In the genomic region with DNA sequence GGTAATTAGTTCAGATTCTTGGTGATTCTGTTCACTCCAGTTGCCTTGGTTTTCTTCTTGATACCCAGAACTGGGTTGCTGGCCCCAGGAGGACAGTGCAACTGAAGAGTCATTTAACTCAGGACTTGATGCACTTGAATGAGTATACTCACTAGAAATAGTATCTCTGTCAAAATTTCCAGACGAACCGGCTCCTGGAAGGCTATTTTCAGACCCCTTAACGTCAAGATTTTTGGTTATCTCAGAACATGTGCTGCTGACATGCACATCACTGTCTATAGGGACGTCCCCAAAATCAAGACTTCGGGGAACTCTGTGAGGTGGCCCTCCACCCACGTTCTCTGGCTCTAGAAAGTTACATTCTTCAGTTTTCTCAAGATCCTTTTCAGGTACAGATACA, we compare ENCODE assay signal across 19 cellular contexts. TPM values are rescaled to one million over a fixed set of nuclear protein-coding genes. Genes with fewer than 3 reads are reported as not detected.
DNase-seq lines count a peak whose midpoint lies in the region; ATAC-seq and TF ChIP-seq lines count a peak whose summit lies in the region.
"Had no signal": no experiment of that assay in that cellular context is flagged by ENCODE, and none has a peak within 500 bp of the region (broad histone marks: within the 10 kb centered on the region; RNA-seq: fewer than 3 reads in every experiment).

No MANE protein-coding gene starts in this region.

- H3K4me1 Mint-ChIP-seq in Caco-2 (ENCODE audit: low read depth, unreplicated experiment): no peaks in the 10 kb centered on the region
- peaks cover 7% of the 10 kb centered on the region for H3K4me1 Mint-ChIP-seq in activated T-helper 2 cell treated with anti-CD3 and anti-CD28 coated beads, Interferon-gamma antibody, Interleukin-2, Interleukin-4, amounts not matched to agents 10 μg/mL and 5 μg/mL and 100 μg/mL, durations not matched to agents 14 hours and 24 hours and 36 hours (ENCODE audit: low read depth)

- POLR2A ChIA-PET in Caco-2 (lab: Charles Lee): no interaction called here

- H3K4me3 ChIP-seq in GM06990 (replicated peaks; ENCODE audit: low read depth, low read length): no peak overlapping the region
- no peak overlapping the region for H3K4me3 ChIP-seq in H7 (ENCODE audit: insufficient read depth, low read depth, low read length)
- no peak overlapping the region for H3K4me3 ChIP-seq in Caco-2 (ENCODE audit: low read depth, low read length)
- H3K4me3 ChIP-seq: left ventricle myocardium inferior had no signal

- H3K9me3 ChIP-seq in Caco-2: no peaks in the 10 kb centered on the region
- H3K9me3 ChIP-seq: left ventricle myocardium inferior, neutrophil had no signal

- intact Hi-C loops in Caco-2 (cut with micrococcal nuclease; ENCODE audit: unreplicated experiment): no loop called here
- intact Hi-C loops in activated T-helper 2 cell treated with anti-CD3 and anti-CD28 coated beads, Interferon-gamma antibody, Interleukin-2, Interleukin-4, amounts not matched to agents 10 μg/mL and 5 μg/mL and 100 μg/mL, durations not matched to agents 14 hours and 24 hours and 36 hours (cut with micrococcal nuclease): no loop called here

- H3K36me3 Mint-ChIP-seq in Caco-2 (ENCODE audit: insufficient read depth, unreplicated experiment): no peaks in the 10 kb centered on the region
- H3K36me3 Mint-ChIP-seq in activated T-helper 2 cell treated with anti-CD3 and anti-CD28 coated beads, Interferon-gamma antibody, Interleukin-2, Interleukin-4, amounts not matched to agents 10 μg/mL and 5 μg/mL and 100 μg/mL, durations not matched to agents 14 hours and 24 hours and 36 hours (ENCODE audit: low read depth): no peaks in the 10 kb centered on the region
- H3K36me3 Mint-ChIP-seq: CD8-positive, alpha-beta memory T cell had no signal

- TF ChIP-seq CTCF in GM06990 (IDR thresholded peaks at IDR 0.05; ENCODE audit: insufficient read depth, low read length, poor library complexity, severe bottlenecking) (no peak), Caco-2 (IDR thresholded peaks at IDR 0.05; ENCODE audit: insufficient read depth in 1 of 2, low read depth in 1 of 2, low read length in 1 of 2, severe bottlenecking in 1 of 2, unreplicated experiment in 1 of 2) (no peak)

- no peaks in the 10 kb centered on the region for H3K36me3 ChIP-seq in GM06990 (ENCODE audit: control insufficient read depth, insufficient read depth, low read length)
- H3K36me3 ChIP-seq in H7 (replicated peaks; ENCODE audit: control insufficient read depth, insufficient read depth, low read length): no peaks in the 10 kb centered on the region; the same call in 1 of the 2 replicates
- no peaks in the 10 kb centered on the region for H3K36me3 ChIP-seq in Caco-2 (ENCODE audit: control insufficient read depth, insufficient read depth, low read length)
- H3K36me3 ChIP-seq: left ventricle myocardium inferior, neutrophil had no signal

- peak; percentile 15 for DNase-seq in GM06990 (ENCODE audit: extremely low read depth, insufficient read length)
- no peak for DNase-seq in H7
- no peak for DNase-seq in Caco-2
- no peak for DNase-seq in activated T-helper 2 cell treated with anti-CD3 and anti-CD28 coated beads, Interferon-gamma antibody, Interleukin-2, Interleukin-4, amounts not matched to agents 10 μg/mL and 5 μg/mL and 100 μg/mL, durations not matched to agents 14 hours and 24 hours and 36 hours (ENCODE audit: low spot score)
- no peak for DNase-seq in NCI-H2107 treated with DMSO at 0.1 percent for 48 hours (lab: John Stamatoyannopoulos, UW; ENCODE audit: unreplicated experiment)
- DNase-seq: activated CD8-positive, alpha-beta memory T cell treated with anti-CD3 and anti-CD28 coated beads for 24 hours; CD8-positive, alpha-beta memory T cell; left ventricle myocardium inferior; NCI-H1930; NCI-H524 treated with DMSO at 0.1 percent for 48 hours; SHP77 had no signal

- no TSS peak for BruUV-seq in Caco-2 (replicated peaks; lab: Mats Ljungman, UMichigan)

- CTCF ChIA-PET in Caco-2 (lab: Charles Lee): no interaction called here

- H3K4me3 Mint-ChIP-seq in Caco-2 (ENCODE audit: unreplicated experiment): no peak overlapping the region
- no peak overlapping the region for H3K4me3 Mint-ChIP-seq in activated T-helper 2 cell treated with anti-CD3 and anti-CD28 coated beads, Interferon-gamma antibody, Interleukin-2, Interleukin-4, amounts not matched to agents 10 μg/mL and 5 μg/mL and 100 μg/mL, durations not matched to agents 14 hours and 24 hours and 36 hours (ENCODE audit: low read depth)
- H3K4me3 Mint-ChIP-seq: CD8-positive, alpha-beta memory T cell had no signal

- no peaks in the 10 kb centered on the region for H3K4me1 ChIP-seq in Caco-2
- H3K4me1 ChIP-seq: left ventricle myocardium inferior had no signal

- H3K27ac Mint-ChIP-seq in Caco-2 (ENCODE audit: unreplicated experiment): no peak overlapping the region
- no peak overlapping the region for H3K27ac Mint-ChIP-seq in activated T-helper 2 cell treated with anti-CD3 and anti-CD28 coated beads, Interferon-gamma antibody, Interleukin-2, Interleukin-4, amounts not matched to agents 10 μg/mL and 5 μg/mL and 100 μg/mL, durations not matched to agents 14 hours and 24 hours and 36 hours
- H3K27ac Mint-ChIP-seq: CD8-positive, alpha-beta memory T cell had no signal

- no peaks in the 10 kb centered on the region; the same call in none of the 2 replicates for H3K27me3 ChIP-seq in GM06990 (replicated peaks; ENCODE audit: control insufficient read depth, insufficient read depth, low read length)
- H3K27me3 ChIP-seq in H7 (ENCODE audit: control insufficient read depth, insufficient read depth, low read length): no peaks in the 10 kb centered on the region
- no peaks in the 10 kb centered on the region for H3K27me3 ChIP-seq in Caco-2 (replicated peaks; ENCODE audit: control insufficient read depth, insufficient read depth, low read length)

- H3K27me3 Mint-ChIP-seq in Caco-2 (ENCODE audit: insufficient read depth, unreplicated experiment): no peaks in the 10 kb centered on the region
- peaks cover 24% of the 10 kb centered on the region for H3K27me3 Mint-ChIP-seq in activated T-helper 2 cell treated with anti-CD3 and anti-CD28 coated beads, Interferon-gamma antibody, Interleukin-2, Interleukin-4, amounts not matched to agents 10 μg/mL and 5 μg/mL and 100 μg/mL, durations not matched to agents 14 hours and 24 hours and 36 hours (ENCODE audit: low read depth)

- ATAC-seq in GM18858 (IDR thresholded peaks at IDR 0.05; ENCODE audit: unreplicated experiment): peak; percentile 74
- ATAC-seq in HG02588 (IDR thresholded peaks at IDR 0.05; ENCODE audit: unreplicated experiment): peak; percentile 56
- ATAC-seq in HG03432 (IDR thresholded peaks at IDR 0.05; ENCODE audit: unreplicated experiment): peak; percentile 63
- ATAC-seq: esophagus mucosa had no signal

- H3K9me3 Mint-ChIP-seq in Caco-2 (ENCODE audit: unreplicated experiment): no peaks in the 10 kb centered on the region
- no peaks in the 10 kb centered on the region for H3K9me3 Mint-ChIP-seq in activated T-helper 2 cell treated with anti-CD3 and anti-CD28 coated beads, Interferon-gamma antibody, Interleukin-2, Interleukin-4, amounts not matched to agents 10 μg/mL and 5 μg/mL and 100 μg/mL, durations not matched to agents 14 hours and 24 hours and 36 hours
- H3K9me3 Mint-ChIP-seq: CD8-positive, alpha-beta memory T cell had no signal

RNA-seq across cellular contexts. Expression of a gene that starts 56.7 kb away (rescaled TPM):
- not detected in 2 replicates for total RNA-seq in H7 (2014; rRNA removed; shearing (Covaris generic))
- total RNA-seq in Caco-2 (2022): not detected in 2 replicates
- total RNA-seq in activated T-helper 2 cell treated with anti-CD3 and anti-CD28 coated beads, Interferon-gamma antibody, Interleukin-2, Interleukin-4, amounts not matched to agents 10 μg/mL and 5 μg/mL and 100 μg/mL, durations not matched to agents 14 hours and 24 hours and 36 hours: not detected in 2 replicates
- total RNA-seq: bronchial epithelial cell; CD8-positive, alpha-beta memory T cell; esophagus mucosa; left ventricle myocardium inferior; mucosa of gallbladder; T-helper 1 cell treated with Interleukin-12 subunit alpha and Interleukin-12 subunit beta and Interleukin-4 antibody, amounts not matched to agents 30 ng/mL and 1 ng/mL, for 36 hours had no signal
